ENCODE assay signal across 8 cellular contexts in genomic region chr20:46708172-46708860, GRCh38. TPM values are rescaled to one million over a fixed set of nuclear protein-coding genes. Genes with fewer than 3 reads are reported as not detected.
DNase-seq lines count a peak whose midpoint lies in the region; ATAC-seq, FAIRE-seq and TF ChIP-seq lines count a peak whose summit lies in the region.

No MANE protein-coding gene starts in this region.

- H2AK5ac ChIP-seq in neuronal stem cell (ENCODE audit: low read depth, low read length), result peak overlapping the region; percentile 65

- no peak overlapping the region for H3K27ac Mint-ChIP-seq in Calu3 (ENCODE audit: unreplicated experiment)

- H2BK5ac ChIP-seq in neuronal stem cell (ENCODE audit: low read length), result no peak overlapping the region

- H3K23ac ChIP-seq in neuronal stem cell (ENCODE audit: low read depth, low read length, poor library complexity), result peak overlapping the region; percentile 27

- peaks cover 36% of the 10 kb centered on the region for H3K4me1 Mint-ChIP-seq in Calu3 (ENCODE audit: low read depth, unreplicated experiment)

- H3K36me3 Mint-ChIP-seq in Calu3 (ENCODE audit: insufficient read depth, unreplicated experiment), result peaks cover 20% of the 10 kb centered on the region

- H3K4me2 ChIP-seq in Loucy (ENCODE audit: low read depth, low read length, poor library complexity, severe bottlenecking) (no peak overlapping the region), endothelial cell of umbilical vein (ENCODE audit: insufficient read depth, low read length) (no peak overlapping the region), neuronal stem cell (ENCODE audit: insufficient read depth, low read length, poor library complexity, severe bottlenecking) (no peak overlapping the region)

- intact Hi-C loops in Calu3 (cut with micrococcal nuclease; ENCODE audit: unreplicated experiment) (no loop called here), endothelial cell of umbilical vein (cut with micrococcal nuclease) (no loop called here), Right ventricle myocardium inferior (cut with DNase I) (no loop called here)

- H3K4me3 ChIP-seq in Loucy (ENCODE audit: low read length, poor library complexity, severe bottlenecking), result no peak overlapping the region
- no peak overlapping the region for H3K4me3 ChIP-seq in endothelial cell of umbilical vein (replicated peaks in 1 of 3; ENCODE audit: insufficient read depth in 1 of 3, low read depth in 1 of 3, low read length in 3 of 3)
- H3K4me3 ChIP-seq in neuronal stem cell (ENCODE audit: low read length in 2 of 2), result no peak overlapping the region

- no peak overlapping the region for H3K14ac ChIP-seq in neuronal stem cell (ENCODE audit: low read length)

- H2BK120ac ChIP-seq in neuronal stem cell (ENCODE audit: low read depth, low read length), result no peak overlapping the region

- H3K79me1 ChIP-seq in neuronal stem cell (ENCODE audit: low read depth, low read length), result no peaks in the 10 kb centered on the region

- no peak for TF ChIP-seq POLR2A in endothelial cell of umbilical vein (IDR thresholded peaks at IDR 0.05; ENCODE audit: low read depth, low read length)

- no peaks in the 10 kb centered on the region for H3K27me3 Mint-ChIP-seq in Calu3 (ENCODE audit: unreplicated experiment)

- WGBS in neuronal stem cell (ENCODE audit: extremely low coverage in 2 of 2, insufficient read length in 2 of 2, insufficient replicate concordance in 1 of 2), 2 donors, result no CpG with 5 or more reads among the region's 8 CpGs

- H3K9me3 Mint-ChIP-seq in Calu3 (ENCODE audit: low read depth, unreplicated experiment), result no peaks in the 10 kb centered on the region

- no peak overlapping the region for H3K4ac ChIP-seq in neuronal stem cell (ENCODE audit: low read length)

- no peaks in the 10 kb centered on the region for H3K4me1 ChIP-seq in Loucy (ENCODE audit: insufficient read depth, low read length, poor library complexity, severe bottlenecking)
- H3K4me1 ChIP-seq in endothelial cell of umbilical vein (ENCODE audit: control insufficient read depth, extremely low read depth, insufficient read depth, low read length), result peaks cover 9% of the 10 kb centered on the region
- peaks cover 6 to 18% of the 10 kb centered on the region in 2 donors for H3K4me1 ChIP-seq in neuronal stem cell (ENCODE audit: control insufficient read depth in 2 of 2, insufficient read depth in 1 of 2, low read depth in 1 of 2, low read length in 2 of 2)

- no peak overlapping the region for H4K91ac ChIP-seq in neuronal stem cell (ENCODE audit: low read depth, low read length, poor library complexity)

- peak overlapping the region; percentile 75 for H2BK15ac ChIP-seq in neuronal stem cell (ENCODE audit: low read length)

- no peak overlapping the region for H3K4me3 Mint-ChIP-seq in Calu3 (ENCODE audit: low read depth, unreplicated experiment)

- H3K9ac ChIP-seq in Loucy (ENCODE audit: low read depth, low read length, poor library complexity, severe bottlenecking) (no peak overlapping the region), endothelial cell of umbilical vein (replicated peaks; ENCODE audit: extremely low read depth, insufficient read depth, low read length) (no peak overlapping the region), neuronal stem cell (ENCODE audit: low read depth, low read length, poor library complexity) (no peak overlapping the region)

- no peaks in the 10 kb centered on the region for H3F3A ChIP-seq in Loucy (ENCODE audit: low read depth)

- no peak overlapping the region for H3K27ac ChIP-seq in endothelial cell of umbilical vein (ENCODE audit: insufficient read depth, low read depth, low read length)
- no peak overlapping the region for H3K27ac ChIP-seq in neuronal stem cell (replicated peaks; ENCODE audit: low read length)

- TF ChIP-seq CTCF in Calu3 (IDR thresholded peaks at IDR 0.05; ENCODE audit: unreplicated experiment), result no peak
- TF ChIP-seq CTCF in Loucy (conservative IDR thresholded peaks at IDR 0.05; ENCODE audit: low read length), result peak; percentile 43
- TF ChIP-seq CTCF in endothelial cell of umbilical vein (IDR thresholded peaks at IDR 0.05; ENCODE audit: extremely low read depth in 1 of 2, insufficient read depth in 1 of 2, low read depth in 1 of 2, low read length in 2 of 2), result peak in 1 of 2 donors; percentile 12

- DNase-seq in Calu3 (peak; percentile 44), endothelial cell of umbilical vein (ENCODE audit: low read depth, low spot score) (no peak), neuronal stem cell (ENCODE audit: low spot score) (no peak), medulla oblongata (ENCODE audit: extremely low spot score) (no peak), inferior parietal cortex (ENCODE audit: extremely low spot score) (no peak), Right ventricle myocardium inferior (ENCODE audit: missing footprints) (no peak)

- no peaks in the 10 kb centered on the region for H3K9me1 ChIP-seq in endothelial cell of umbilical vein (replicated peaks; ENCODE audit: control insufficient read depth, extremely low read depth, insufficient read depth, low read length)

- H3K36me3 ChIP-seq in Loucy (ENCODE audit: insufficient read depth, low read length), result no peaks in the 10 kb centered on the region
- peaks cover 0 to 1% of the 10 kb centered on the region in 2 experiments for H3K36me3 ChIP-seq in endothelial cell of umbilical vein (ENCODE audit: control insufficient read depth in 2 of 2, extremely low read depth in 1 of 2, insufficient read depth in 2 of 2, low read length in 2 of 2)
- H3K36me3 ChIP-seq in neuronal stem cell (replicated peaks in 1 of 2; ENCODE audit: control insufficient read depth in 2 of 2, insufficient read depth in 2 of 2, low read length in 2 of 2), result no peaks in the 10 kb centered on the region

- H4K8ac ChIP-seq in neuronal stem cell (ENCODE audit: low read depth, low read length), result no peak overlapping the region

- H4K20me1 ChIP-seq in Loucy (ENCODE audit: insufficient read depth, low read length, poor library complexity, severe bottlenecking) (no peaks in the 10 kb centered on the region), endothelial cell of umbilical vein (replicated peaks; ENCODE audit: control insufficient read depth, extremely low read depth, insufficient read depth, low read length) (no peaks in the 10 kb centered on the region)

- no peak for FAIRE-seq in endothelial cell of umbilical vein (lab: Jason Lieb, UNC)

- BruUV-seq in Calu3 (replicated peaks; lab: Mats Ljungman, UMichigan) (no TSS peak), endothelial cell of umbilical vein (replicated peaks; lab: Mats Ljungman, UMichigan) (no TSS peak)

- H2BK12ac ChIP-seq in neuronal stem cell (ENCODE audit: low read length), result peak overlapping the region; percentile 65

- POLR2A ChIA-PET in endothelial cell of umbilical vein (lab: Charles Lee), result no interaction called here

- H3K79me2 ChIP-seq in Loucy (ENCODE audit: insufficient read depth, low read length) (no peaks in the 10 kb centered on the region), endothelial cell of umbilical vein (ENCODE audit: control insufficient read depth, insufficient read depth, low read length) (no peaks in the 10 kb centered on the region)

- H3K9me3 ChIP-seq in Loucy (ENCODE audit: insufficient read depth, low read depth, low read length) (0 out of 2 replicates have a peak, but pooled peaks cover 2% of the 10 kb centered on the region), endothelial cell of umbilical vein (replicated peaks; ENCODE audit: control insufficient read depth, insufficient read depth, low read length) (no peaks in the 10 kb centered on the region), neuronal stem cell (replicated peaks in 1 of 2; ENCODE audit: control insufficient read depth in 2 of 2, insufficient read depth in 1 of 2, low read depth in 1 of 2, low read length in 2 of 2) (peaks cover 9 to 13% of the 10 kb centered on the region in 2 donors)

- H3K27me3 ChIP-seq in Loucy (ENCODE audit: insufficient read depth, low read length, poor library complexity, severe bottlenecking), result no peaks in the 10 kb centered on the region
- peaks cover 4 to 6% of the 10 kb centered on the region in 2 experiments for H3K27me3 ChIP-seq in endothelial cell of umbilical vein (ENCODE audit: control insufficient read depth in 2 of 2, insufficient read depth in 2 of 2, low read length in 2 of 2)
- H3K27me3 ChIP-seq in neuronal stem cell (ENCODE audit: control insufficient read depth in 3 of 3, insufficient read depth in 3 of 3, low read depth in 1 of 3, low read length in 3 of 3), result no peaks in the 10 kb centered on the region

- ATAC-seq in HG03354 (IDR thresholded peaks at IDR 0.05; ENCODE audit: poor library complexity, severe bottlenecking, unreplicated experiment) (no peak), Right ventricle myocardium inferior (no peak)

- H3K18ac ChIP-seq in neuronal stem cell (ENCODE audit: low read length), result peak overlapping the region; percentile 36

- dilution Hi-C loops in endothelial cell of umbilical vein (cut with MboI; ENCODE audit: extremely low pct_ligation_motif_present, low sequenced_read_pairs), result no loop called here

- CTCF ChIA-PET in Calu3 (lab: Charles Lee), result interaction anchor here (0.9 kb wide), 1 partner anchor 20 kb away, joined by 3 read pairs; no protein-coding TSS in a partner anchor
- CTCF ChIA-PET in endothelial cell of umbilical vein (lab: Charles Lee), result interaction anchor here (1.4 to 2.2 kb wide), 2 partner anchors 19 to 44 kb away, joined by 6 read pairs; partner anchors contain the start of gene TP53RK

- no peaks in the 10 kb centered on the region for H3K9me2 ChIP-seq in Loucy (replicated peaks; ENCODE audit: low read depth, low read length)

- H2AFZ ChIP-seq in Loucy (ENCODE audit: low read length) (no peak overlapping the region), endothelial cell of umbilical vein (ENCODE audit: low read depth, low read length) (peak overlapping the region; percentile 98), neuronal stem cell (ENCODE audit: low read length) (peak overlapping the region; percentile 87)

RNA-seq across cellular contexts. Expression of gene SLC2A10, which starts 1.1 kb away (rescaled TPM):
- total RNA-seq in Calu3 (2022) (24.0 and 24.9 TPM in 2 replicates), endothelial cell of umbilical vein (11.1 and 11.2 TPM in 2 replicates), Right ventricle myocardium inferior (3.1 TPM)
- polyA plus RNA-seq in endothelial cell of umbilical vein, result 13.6 and 14.9 TPM in 2 replicates
- polyA plus RNA-seq in endothelial cell of umbilical vein (2011; cell fraction: cytosol; rRNA removed), result 8.1 and 9.8 TPM in 2 replicates
- polyA plus RNA-seq in endothelial cell of umbilical vein (2011; cell fraction: nucleus; rRNA removed), result 11.1 and 13.2 TPM in 2 replicates
- 6.3 and 10.2 TPM in 2 replicates for polyA plus RNA-seq in endothelial cell of umbilical vein (2012)
- 22.6 and 27.6 TPM in 2 replicates for polyA minus RNA-seq in endothelial cell of umbilical vein
- not detected for polyA minus RNA-seq in endothelial cell of umbilical vein (2011; cell fraction: cytosol; rRNA and poly(A)+ RNA removed)
- 10.2 and 11.9 TPM in 2 replicates for polyA minus RNA-seq in endothelial cell of umbilical vein (2011; cell fraction: nucleus; rRNA and poly(A)+ RNA removed)
- 7.8 TPM for polyA plus RNA-seq in neuronal stem cell (2013, experiment 1 of 2)
- 7.5 TPM for polyA plus RNA-seq in neuronal stem cell (2013, experiment 2 of 2)

RNA-seq across cellular contexts. Expression of gene TP53RK, which starts 19.1 kb away (rescaled TPM):
- total RNA-seq in Calu3 (2022) (19.2 and 21.0 TPM in 2 replicates), endothelial cell of umbilical vein (11.8 and 13.1 TPM in 2 replicates), Right ventricle myocardium inferior (5.6 TPM)
- polyA plus RNA-seq in endothelial cell of umbilical vein, result 7.0 and 7.4 TPM in 2 replicates
- 7.0 and 7.8 TPM in 2 replicates for polyA plus RNA-seq in endothelial cell of umbilical vein (2011; cell fraction: cytosol; rRNA removed)
- 3.3 and 4.0 TPM in 2 replicates for polyA plus RNA-seq in endothelial cell of umbilical vein (2011; cell fraction: nucleus; rRNA removed)
- polyA plus RNA-seq in endothelial cell of umbilical vein (2012), result 13.1 and 16.2 TPM in 2 replicates
- polyA minus RNA-seq in endothelial cell of umbilical vein, result 9.4 and 9.9 TPM in 2 replicates
- 8.6 TPM for polyA minus RNA-seq in endothelial cell of umbilical vein (2011; cell fraction: cytosol; rRNA and poly(A)+ RNA removed)
- 5.9 and 7.2 TPM in 2 replicates for polyA minus RNA-seq in endothelial cell of umbilical vein (2011; cell fraction: nucleus; rRNA and poly(A)+ RNA removed)
- 10.8 TPM for polyA plus RNA-seq in neuronal stem cell (2013, experiment 1 of 2)
- 11.5 TPM for polyA plus RNA-seq in neuronal stem cell (2013, experiment 2 of 2)

RNA-seq across cellular contexts. Expression of gene SLC13A3, which starts 57.1 kb away (rescaled TPM):
- 0.49 TPM in 1 of 2 replicates, not detected in the other for total RNA-seq in Calu3 (2022)
- total RNA-seq in endothelial cell of umbilical vein, result 0.09 and 0.40 TPM in 2 replicates
- polyA plus RNA-seq in endothelial cell of umbilical vein, result 0.11 and 0.37 TPM in 2 replicates
- polyA plus RNA-seq in endothelial cell of umbilical vein (2011; cell fraction: cytosol; rRNA removed), result 0.37 and 0.39 TPM in 2 replicates
- polyA plus RNA-seq in endothelial cell of umbilical vein (2011; cell fraction: nucleus; rRNA removed), result 0.59 and 0.99 TPM in 2 replicates
- polyA plus RNA-seq in endothelial cell of umbilical vein (2012), result 0.92 and 1.5 TPM in 2 replicates
- 0.51 and 1.2 TPM in 2 replicates for polyA minus RNA-seq in endothelial cell of umbilical vein
- not detected for polyA minus RNA-seq in endothelial cell of umbilical vein (2011; cell fraction: cytosol; rRNA and poly(A)+ RNA removed)
- 0.67 and 0.82 TPM in 2 replicates for polyA minus RNA-seq in endothelial cell of umbilical vein (2011; cell fraction: nucleus; rRNA and poly(A)+ RNA removed)
- polyA plus RNA-seq in neuronal stem cell (2013, experiment 1 of 2), result 7.2 TPM
- 7.5 TPM for polyA plus RNA-seq in neuronal stem cell (2013, experiment 2 of 2)
- total RNA-seq in Right ventricle myocardium inferior, result 0.30 TPM
